ENCODE assay signal across 1 cellular context in the genomic region with DNA sequence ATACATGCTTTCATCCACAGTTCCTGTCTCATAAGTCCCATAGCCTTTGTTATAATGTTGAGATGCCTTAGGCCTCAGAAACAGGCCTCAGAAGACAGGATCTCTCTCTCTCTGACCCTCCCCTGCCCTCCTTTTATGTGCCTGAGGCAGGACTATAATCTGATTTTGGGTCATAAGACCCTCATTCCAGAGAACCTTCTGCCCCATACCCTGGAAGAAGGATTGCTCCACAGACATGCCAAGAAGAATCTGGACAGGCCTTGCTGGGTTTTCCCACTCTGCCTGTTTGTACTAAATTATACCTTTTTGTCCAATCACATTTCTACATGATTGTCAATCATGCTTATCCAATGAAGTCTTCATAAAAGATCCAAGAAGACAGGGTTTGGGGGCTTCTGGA.
TF ChIP-seq lines count a peak whose summit lies in the region.

No MANE protein-coding gene starts in this region.

TF ChIP-seq in K562, 482 proteins besides CTCF, POLR2A, EP300 and RAD21:
- TF ChIP-seq ZNF668 (CRISPR knock-in tag; IDR thresholded peaks at IDR 0.05): no peak
- TF ChIP-seq RFX1 (IDR thresholded peaks at IDR 0.05): no peak
- TF ChIP-seq GTF2E2 (tag; IDR thresholded peaks at IDR 0.05): no peak
- TF ChIP-seq ZNF507 (tag; conservative IDR thresholded peaks at IDR 0.05): no peak
- TF ChIP-seq, protein P1, sequence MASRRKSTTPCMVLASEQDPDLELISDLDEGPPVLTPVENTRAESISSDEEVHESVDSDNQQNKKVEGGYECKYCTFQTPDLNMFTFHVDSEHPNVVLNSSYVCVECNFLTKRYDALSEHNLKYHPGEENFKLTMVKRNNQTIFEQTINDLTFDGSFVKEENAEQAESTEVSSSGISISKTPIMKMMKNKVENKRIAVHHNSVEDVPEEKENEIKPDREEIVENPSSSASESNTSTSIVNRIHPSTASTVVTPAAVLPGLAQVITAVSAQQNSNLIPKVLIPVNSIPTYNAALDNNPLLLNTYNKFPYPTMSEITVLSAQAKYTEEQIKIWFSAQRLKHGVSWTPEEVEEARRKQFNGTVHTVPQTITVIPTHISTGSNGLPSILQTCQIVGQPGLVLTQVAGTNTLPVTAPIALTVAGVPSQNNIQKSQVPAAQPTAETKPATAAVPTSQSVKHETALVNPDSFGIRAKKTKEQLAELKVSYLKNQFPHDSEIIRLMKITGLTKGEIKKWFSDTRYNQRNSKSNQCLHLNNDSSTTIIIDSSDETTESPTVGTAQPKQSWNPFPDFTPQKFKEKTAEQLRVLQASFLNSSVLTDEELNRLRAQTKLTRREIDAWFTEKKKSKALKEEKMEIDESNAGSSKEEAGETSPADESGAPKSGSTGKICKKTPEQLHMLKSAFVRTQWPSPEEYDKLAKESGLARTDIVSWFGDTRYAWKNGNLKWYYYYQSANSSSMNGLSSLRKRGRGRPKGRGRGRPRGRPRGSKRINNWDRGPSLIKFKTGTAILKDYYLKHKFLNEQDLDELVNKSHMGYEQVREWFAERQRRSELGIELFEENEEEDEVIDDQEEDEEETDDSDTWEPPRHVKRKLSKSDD (conservative IDR thresholded peaks at IDR 0.05; ENCODE audit: low read length): no peak
- TF ChIP-seq, protein P2, sequence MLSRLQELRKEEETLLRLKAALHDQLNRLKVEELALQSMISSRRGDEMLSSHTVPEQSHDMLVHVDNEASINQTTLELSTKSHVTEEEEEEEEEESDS (CRISPR knock-in tag; IDR thresholded peaks at IDR 0.05): no peak
- no peak for TF ChIP-seq KDM4B (IDR thresholded peaks at IDR 0.05; ENCODE audit: borderline replicate concordance in 2 of 2, low read depth in 1 of 2)
- no peak for TF ChIP-seq SIX5 (IDR thresholded peaks at IDR 0.05; ENCODE audit: borderline replicate concordance in 1 of 2, insufficient read depth in 1 of 2, low read depth in 1 of 2, low read length in 2 of 2)
- TF ChIP-seq MTA1 (IDR thresholded peaks at IDR 0.05; ENCODE audit: borderline replicate concordance): no peak
- TF ChIP-seq, protein P3, sequence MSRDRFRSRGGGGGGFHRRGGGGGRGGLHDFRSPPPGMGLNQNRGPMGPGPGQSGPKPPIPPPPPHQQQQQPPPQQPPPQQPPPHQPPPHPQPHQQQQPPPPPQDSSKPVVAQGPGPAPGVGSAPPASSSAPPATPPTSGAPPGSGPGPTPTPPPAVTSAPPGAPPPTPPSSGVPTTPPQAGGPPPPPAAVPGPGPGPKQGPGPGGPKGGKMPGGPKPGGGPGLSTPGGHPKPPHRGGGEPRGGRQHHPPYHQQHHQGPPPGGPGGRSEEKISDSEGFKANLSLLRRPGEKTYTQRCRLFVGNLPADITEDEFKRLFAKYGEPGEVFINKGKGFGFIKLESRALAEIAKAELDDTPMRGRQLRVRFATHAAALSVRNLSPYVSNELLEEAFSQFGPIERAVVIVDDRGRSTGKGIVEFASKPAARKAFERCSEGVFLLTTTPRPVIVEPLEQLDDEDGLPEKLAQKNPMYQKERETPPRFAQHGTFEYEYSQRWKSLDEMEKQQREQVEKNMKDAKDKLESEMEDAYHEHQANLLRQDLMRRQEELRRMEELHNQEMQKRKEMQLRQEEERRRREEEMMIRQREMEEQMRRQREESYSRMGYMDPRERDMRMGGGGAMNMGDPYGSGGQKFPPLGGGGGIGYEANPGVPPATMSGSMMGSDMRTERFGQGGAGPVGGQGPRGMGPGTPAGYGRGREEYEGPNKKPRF (IDR thresholded peaks at IDR 0.05; ENCODE audit: low read depth, low read length): no peak
- TF ChIP-seq RBFOX2 (IDR thresholded peaks at IDR 0.05; ENCODE audit: low read depth, low read length): no peak
